ENCODE assay signal across 8 cellular contexts in genomic region chr15:43776101-43776717, GRCh38. TPM values are rescaled to one million over a fixed set of nuclear protein-coding genes. Genes with fewer than 3 reads are reported as not detected.
DNase-seq lines count a peak whose midpoint lies in the region; ATAC-seq and TF ChIP-seq lines count a peak whose summit lies in the region.

No MANE protein-coding gene starts in this region.

- H3K4me3 ChIP-seq in ACC112 (ENCODE audit: low read depth, low read length) (peak overlapping the region; percentile 84), Panc1 (ENCODE audit: low read depth in 2 of 2, low read length in 2 of 2) (peak overlapping the region; percentile 74 to 92)
- H3K4me3 ChIP-seq in effector memory CD4-positive, alpha-beta T cell (ENCODE audit: insufficient read depth, low read depth, low read length, poor library complexity, severe bottlenecking), result peak overlapping the region; percentile 85
- H3K4me3 ChIP-seq in naive thymus-derived CD4-positive, alpha-beta T cell (ENCODE audit: low read length), result peak overlapping the region; percentile 100

- H3K4me1 Mint-ChIP-seq in naive thymus-derived CD4-positive, alpha-beta T cell, result peaks cover 5 to 23% (median 11%) of the 10 kb centered on the region in 7 donors

- no peak overlapping the region for H2AFZ ChIP-seq in ACC112 (ENCODE audit: low read length, unreplicated experiment)

- H3K27ac ChIP-seq in ACC112 (ENCODE audit: low read depth, low read length) (no peak overlapping the region), Panc1 (ENCODE audit: low read length) (peak overlapping the region; percentile 48; the same call in 1 of the 2 replicates)
- peak overlapping the region; percentile 28 for H3K27ac ChIP-seq in effector memory CD4-positive, alpha-beta T cell (ENCODE audit: insufficient read depth, low read length, poor library complexity, severe bottlenecking)
- peak overlapping the region; percentile 77 for H3K27ac ChIP-seq in naive thymus-derived CD4-positive, alpha-beta T cell (ENCODE audit: low read depth, low read length)

- BruUV-seq in Panc1 (replicated peaks; lab: Mats Ljungman, UMichigan), result no TSS peak

- ATAC-seq in GM18520 (IDR thresholded peaks at IDR 0.05; ENCODE audit: unreplicated experiment) (peak; percentile 33), HG02970 (IDR thresholded peaks at IDR 0.05; ENCODE audit: low FRiP score, unreplicated experiment) (peak; percentile 45), Panc1 (peak; percentile 26)
- ATAC-seq in naive thymus-derived CD4-positive, alpha-beta T cell, result no peak

- peak overlapping the region; percentile 89 to 97 (median 94) for H3K4me3 Mint-ChIP-seq in naive thymus-derived CD4-positive, alpha-beta T cell

- no peaks in the 10 kb centered on the region for H3K9me3 Mint-ChIP-seq in naive thymus-derived CD4-positive, alpha-beta T cell

- H3K36me3 ChIP-seq in ACC112 (ENCODE audit: insufficient read depth, low read length) (peaks cover 20% of the 10 kb centered on the region), Panc1 (ENCODE audit: control insufficient read depth, insufficient read depth, low read length) (peaks cover 12% of the 10 kb centered on the region)
- H3K36me3 ChIP-seq in effector memory CD4-positive, alpha-beta T cell (ENCODE audit: control insufficient read depth, insufficient read depth, low read length), result peaks cover 21% of the 10 kb centered on the region
- H3K36me3 ChIP-seq in naive thymus-derived CD4-positive, alpha-beta T cell (ENCODE audit: control insufficient read depth in 2 of 3, insufficient read depth in 3 of 3, low read length in 3 of 3), result peaks cover under 1 to 19% (median 7%) of the 10 kb centered on the region in 3 experiments

- intact Hi-C loops in Panc1 (cut with micrococcal nuclease; ENCODE audit: unreplicated experiment), result no loop called here
- intact Hi-C loops in naive thymus-derived CD4-positive, alpha-beta T cell (cut with micrococcal nuclease), result loop anchor here in 1 of 2 donors (2.0 kb wide), 2 partner anchors 25 to 27 kb away; partner anchors contain the start of genes HYPK and SERINC4

- POLR2A ChIA-PET in Panc1 (lab: Charles Lee), result interaction anchor here (0.5 to 1.3 kb wide), 5 partner anchors 19 to 299 kb away, joined by 3 to 8 read pairs (median 4); partner anchors contain the start of gene PDIA3
- POLR2A ChIA-PET in naive thymus-derived CD4-positive, alpha-beta T cell (lab: Charles Lee), result interaction anchor here (0.5 to 4.9 kb wide), 13 partner anchors 10 to 762 kb away, joined by 3 to 28 read pairs (median 7); partner anchors contain the start of genes HYPK, MFAP1, PDIA3 and SERF2

- no peak for DNase-seq in Panc1 (ENCODE audit: low read depth, low spot score)
- DNase-seq in effector memory CD4-positive, alpha-beta T cell, result no peak
- peak in 1 of 9 donors; percentile 20 for DNase-seq in naive thymus-derived CD4-positive, alpha-beta T cell
- DNase-seq in AG08395 (ENCODE audit: low spot score), result no peak
- DNase-seq in SW480 (ENCODE audit: low spot score), result no peak

- H3K9me3 ChIP-seq in Panc1 (ENCODE audit: control insufficient read depth, insufficient read depth, low read depth, low read length), result no peaks in the 10 kb centered on the region
- H3K9me3 ChIP-seq in effector memory CD4-positive, alpha-beta T cell (ENCODE audit: control insufficient read depth, low read length), result no peaks in the 10 kb centered on the region
- H3K9me3 ChIP-seq in naive thymus-derived CD4-positive, alpha-beta T cell (ENCODE audit: control insufficient read depth in 2 of 3, low read length in 3 of 3), result no peaks in the 10 kb centered on the region

- in situ Hi-C loops in Panc1 (cut with HindIII; ENCODE audit: low pct_unique_long_range_greater_than_20kb, low sequenced_read_pairs), result no loop called here

- TF ChIP-seq CTCF in Panc1 (IDR thresholded peaks at IDR 0.05), result no peak

- H3K27me3 ChIP-seq in ACC112 (ENCODE audit: insufficient read depth, low read length) (no peaks in the 10 kb centered on the region), Panc1 (ENCODE audit: control insufficient read depth, insufficient read depth, low read length) (no peaks in the 10 kb centered on the region)
- no peaks in the 10 kb centered on the region for H3K27me3 ChIP-seq in effector memory CD4-positive, alpha-beta T cell (replicated peaks; ENCODE audit: control insufficient read depth, insufficient read depth, low read length, poor library complexity, severe bottlenecking)
- no peaks in the 10 kb centered on the region for H3K27me3 ChIP-seq in naive thymus-derived CD4-positive, alpha-beta T cell (ENCODE audit: control insufficient read depth in 2 of 2, insufficient read depth in 2 of 2, low read length in 2 of 2)

- peak overlapping the region in 8 of 9 donors; percentile 28 to 96 (median 90) for H3K27ac Mint-ChIP-seq in naive thymus-derived CD4-positive, alpha-beta T cell

- H3K79me2 ChIP-seq in ACC112 (ENCODE audit: control insufficient read depth, insufficient read depth, low read length, unreplicated experiment), result no peaks in the 10 kb centered on the region

- H3K4me1 ChIP-seq in ACC112 (ENCODE audit: control insufficient read depth, insufficient read depth, low read length, unreplicated experiment) (peaks cover 7% of the 10 kb centered on the region), Panc1 (ENCODE audit: control insufficient read depth, insufficient read depth, low read length) (0 out of 2 replicates have a peak, but pooled peaks cover 3% of the 10 kb centered on the region)
- H3K4me1 ChIP-seq in effector memory CD4-positive, alpha-beta T cell (ENCODE audit: control insufficient read depth, insufficient read depth, low read length, poor library complexity, severe bottlenecking), result peaks cover 10% of the 10 kb centered on the region
- peaks cover 0 to 9% of the 10 kb centered on the region in 2 donors for H3K4me1 ChIP-seq in naive thymus-derived CD4-positive, alpha-beta T cell (ENCODE audit: control insufficient read depth in 2 of 2, insufficient read depth in 2 of 2, low read length in 2 of 2)

- peaks cover 0 to 13% (median 0%) of the 10 kb centered on the region in 5 donors for H3K27me3 Mint-ChIP-seq in naive thymus-derived CD4-positive, alpha-beta T cell

- peaks cover 0 to 13% (median 6%) of the 10 kb centered on the region in 5 donors for H3K36me3 Mint-ChIP-seq in naive thymus-derived CD4-positive, alpha-beta T cell

- CTCF ChIA-PET in Panc1 (lab: Charles Lee), result interaction anchor here (0.7 kb wide), 1 partner anchor 465 kb away, joined by 3 read pairs; no protein-coding TSS in a partner anchor
- CTCF ChIA-PET in naive thymus-derived CD4-positive, alpha-beta T cell (lab: Charles Lee), result interaction anchor here (0.7 to 1.7 kb wide), 4 partner anchors 15 to 24 kb away, joined by 3 to 6 read pairs (median 5); partner anchors contain the start of genes HYPK, SERF2 and SERINC4

RNA-seq across cellular contexts. Expression of gene ELL3, which starts 0.6 kb away (rescaled TPM):
- total RNA-seq in Panc1 (2021; ENCODE audit: unreplicated experiment), result 6.8 TPM
- polyA plus RNA-seq in Panc1 (2012; ENCODE audit: insufficient read length), result 8.8 TPM
- total RNA-seq in naive thymus-derived CD4-positive, alpha-beta T cell, result 1 to 10 TPM; 1.8 to 2.1 (median 1.9) TPM
- 1 to 10 TPM; 2.9 to 4.9 TPM for polyA plus RNA-seq in naive thymus-derived CD4-positive, alpha-beta T cell

RNA-seq across cellular contexts. Expression of gene SERF2, which starts 15.9 kb away (rescaled TPM):
- total RNA-seq in Panc1 (2021; ENCODE audit: unreplicated experiment), result 1,303 TPM
- 1,997 TPM for polyA plus RNA-seq in Panc1 (2012; ENCODE audit: insufficient read length)
- 100 to 1,000 TPM; 358 to 676 (median 553) TPM for total RNA-seq in naive thymus-derived CD4-positive, alpha-beta T cell
- 1,000 to 10,000 TPM; 1,664 to 2,070 TPM for polyA plus RNA-seq in naive thymus-derived CD4-positive, alpha-beta T cell

RNA-seq across cellular contexts. Expression of gene SERINC4, which starts 23.8 kb away (rescaled TPM):
- total RNA-seq in Panc1 (2021; ENCODE audit: unreplicated experiment), result not detected
- polyA plus RNA-seq in Panc1 (2012; ENCODE audit: insufficient read length), result 0.18 TPM
- total RNA-seq in naive thymus-derived CD4-positive, alpha-beta T cell, result under 1 TPM in 4 of 5 experiments, not detected in 1; 0.13 to 0.57 (median 0.33) TPM
- polyA plus RNA-seq in naive thymus-derived CD4-positive, alpha-beta T cell, result 1 to 10 TPM; 3.1 to 8.8 TPM

RNA-seq across cellular contexts. Expression of gene HYPK, which starts 24.2 kb away (rescaled TPM):
- total RNA-seq in Panc1 (2021; ENCODE audit: unreplicated experiment), result 24.8 TPM
- 278 TPM for polyA plus RNA-seq in Panc1 (2012; ENCODE audit: insufficient read length)
- 10 to 100 TPM; 16.9 to 32.1 (median 27.0) TPM for total RNA-seq in naive thymus-derived CD4-positive, alpha-beta T cell
- polyA plus RNA-seq in naive thymus-derived CD4-positive, alpha-beta T cell, result 10 to 100 TPM in 1 of 2 donors, 1 to 10 TPM in 1; 7.5 to 28.2 TPM

RNA-seq across cellular contexts. Expression of gene PDIA3, which starts 30.0 kb away (rescaled TPM):
- total RNA-seq in Panc1 (2021; ENCODE audit: unreplicated experiment), result 538 TPM
- polyA plus RNA-seq in Panc1 (2012; ENCODE audit: insufficient read length), result 868 TPM
- total RNA-seq in naive thymus-derived CD4-positive, alpha-beta T cell, result 100 to 1,000 TPM; 127 to 397 (median 183) TPM
- 100 to 1,000 TPM; 256 to 301 TPM for polyA plus RNA-seq in naive thymus-derived CD4-positive, alpha-beta T cell
